Comparison of ENCODE assay signal across 8 cellular contexts in genomic region chr7:17939670-17940301, GRCh38. TPM values are rescaled to one million over a fixed set of nuclear protein-coding genes. Genes with fewer than 3 reads are reported as not detected.
DNase-seq lines count a peak whose midpoint lies in the region; ATAC-seq, FAIRE-seq and TF ChIP-seq lines count a peak whose summit lies in the region.

No MANE protein-coding gene starts in this region.

- peak in 1 of 2 experiments; percentile 40; a peak in 2 of 3 replicates for TF ChIP-seq POLR2A in H1 (IDR thresholded peaks at IDR 0.05; ENCODE audit: control extremely low read depth in 1 of 2, low read depth in 2 of 2, low read length in 2 of 2)

- no peak for TF ChIP-seq EP300 in H1 (IDR thresholded peaks at IDR 0.05; ENCODE audit: borderline replicate concordance in 1 of 2, low read depth in 2 of 2, low read length in 2 of 2)

- H2AK5ac ChIP-seq in H1 (ENCODE audit: low read depth, low read length): no peak overlapping the region

- peak overlapping the region; percentile 89 to 92 for H3K4me2 ChIP-seq in H1 (ENCODE audit: insufficient read depth in 1 of 2, low read depth in 2 of 2, low read length in 2 of 2)

- no peaks in the 10 kb centered on the region for H3K27me3 Mint-ChIP-seq in mesothelial cell of epicardium (ENCODE audit: low read depth)

- TF ChIP-seq CTCF in H1 (IDR thresholded peaks at IDR 0.05; ENCODE audit: control extremely low read depth in 1 of 3, insufficient read depth in 1 of 3, low read depth in 1 of 3, low read length in 3 of 3) (no peak), mesothelial cell of epicardium (IDR thresholded peaks at IDR 0.05; ENCODE audit: unreplicated experiment) (no peak)

- H3K14ac ChIP-seq in H1 (ENCODE audit: insufficient read length): no peak overlapping the region

- no peaks in the 10 kb centered on the region for H3K9me3 Mint-ChIP-seq in mesothelial cell of epicardium

- H3K79me2 ChIP-seq in H1 (ENCODE audit: control insufficient read depth in 1 of 2, insufficient read depth in 2 of 2, low read length in 2 of 2): peaks cover 0 to 54% of the 10 kb centered on the region in 2 experiments; a peak in 3 of 4 replicates

- H3K27ac Mint-ChIP-seq in mesothelial cell of epicardium: peak overlapping the region; percentile 98

- peak overlapping the region; percentile 81 for H3K18ac ChIP-seq in H1 (ENCODE audit: extremely low read depth, low read length)

- H3K27me3 ChIP-seq in H1 (replicated peaks in 1 of 4; ENCODE audit: control insufficient read depth in 3 of 4, extremely low read depth in 1 of 4, insufficient read depth in 3 of 4, low read length in 3 of 4): no peaks in the 10 kb centered on the region

- 2% methylated on average over 28 of the region's 28 CpGs; no CpG with 5 or more reads in 1 of the 2 experiments for WGBS in H1 (ENCODE audit: extremely low coverage in 1 of 2, insufficient coverage in 1 of 2, insufficient read length in 1 of 2, insufficient replicate concordance in 2 of 2, low coverage in 1 of 2, low lambda C conversion rate in 2 of 2, missing lambda C conversion rate in 1 of 2), 2 experiments

- H3K4me3 ChIP-seq in H1 (ENCODE audit: extremely low read depth in 1 of 4, insufficient read depth in 2 of 4, low read depth in 3 of 4, low read length in 4 of 4): peak overlapping the region; percentile 93 to 98 (median 97)

- H3K4me1 ChIP-seq in H1 (replicated peaks in 1 of 4; ENCODE audit: control insufficient read depth in 3 of 4, insufficient read depth in 4 of 4, low read length in 3 of 4): peaks cover 0 to 2% (median 0%) of the 10 kb centered on the region in 4 experiments; a peak in 1 of 7 replicates

- CTCF ChIA-PET in H1 (lab: Charles Lee; ENCODE audit: partially characterized antibody): interaction anchor here (1.0 kb wide), 1 partner anchor 168 kb away, joined by 3 read pairs; no protein-coding TSS in a partner anchor

- POLR2A ChIA-PET in H1 (lab: Charles Lee; ENCODE audit: partially characterized antibody): interaction anchor here (1.1 to 1.7 kb wide), 2 partner anchors 9 to 12 kb away, joined by 3 to 5 read pairs; no protein-coding TSS in a partner anchor

- no peaks in the 10 kb centered on the region for H3K36me3 Mint-ChIP-seq in mesothelial cell of epicardium

- H3K23ac ChIP-seq in H1 (ENCODE audit: insufficient read length): no peak overlapping the region

- H3K4me1 Mint-ChIP-seq in mesothelial cell of epicardium: peaks cover 41% of the 10 kb centered on the region

- H3K56ac ChIP-seq in H1 (replicated peaks; ENCODE audit: insufficient read length, low read depth, low read length): peak overlapping the region; percentile 66

- H3K4ac ChIP-seq in H1 (replicated peaks; ENCODE audit: insufficient read length, low read depth, low read length): no peak overlapping the region

- peak overlapping the region; percentile 50 for H4K91ac ChIP-seq in H1 (replicated peaks; ENCODE audit: insufficient read length, low read length)

- H2BK5ac ChIP-seq in H1 (ENCODE audit: low read depth, low read length): peak overlapping the region; percentile 84

- no peak overlapping the region for H2BK120ac ChIP-seq in H1 (replicated peaks; ENCODE audit: low read depth, low read length)

- no peak overlapping the region; the same call in 1 of the 2 replicates for H2BK15ac ChIP-seq in H1 (ENCODE audit: low read length)

- peak overlapping the region; percentile 88 for H2AFZ ChIP-seq in H1 (ENCODE audit: low read length)

- peak overlapping the region; percentile 95; the same call in 1 of the 2 replicates for H2BK12ac ChIP-seq in H1 (ENCODE audit: low read depth, low read length)

- H2BK20ac ChIP-seq in H1 (ENCODE audit: low read length): no peak overlapping the region

- FAIRE-seq in H1 (lab: Jason Lieb, UNC): no peak

- no peaks in the 10 kb centered on the region for H4K20me1 ChIP-seq in H1 (replicated peaks in 1 of 2; ENCODE audit: control insufficient read depth in 1 of 2, insufficient read depth in 2 of 2, low read length in 2 of 2)

- TF ChIP-seq RAD21 in H1 (IDR thresholded peaks at IDR 0.05 in 1 of 2, conservative IDR thresholded peaks at IDR 0.05 in 1 of 2; ENCODE audit: low read depth in 2 of 2, low read length in 2 of 2): no peak

- peaks cover 8% of the 10 kb centered on the region for H3K23me2 ChIP-seq in H1 (ENCODE audit: low read depth, low read length)

- H3K9me3 ChIP-seq in H1 (ENCODE audit: insufficient read depth in 2 of 2, low read depth in 1 of 2, low read length in 1 of 2): no peaks in the 10 kb centered on the region

- peak; percentile 43 for ATAC-seq in HG02943 (IDR thresholded peaks at IDR 0.05; ENCODE audit: low read depth, unreplicated experiment)

- DNase-seq in NOMO-1 (lab: John Stamatoyannopoulos, UW; ENCODE audit: unreplicated experiment in 2 of 2) (peak; percentile 15 to 18), NOMO-1 treated with DMSO at 0.1 percent for 48 hours (lab: John Stamatoyannopoulos, UW; ENCODE audit: unreplicated experiment) (no peak), NCI-H2196 (lab: John Stamatoyannopoulos, UW; ENCODE audit: unreplicated experiment) (peak; percentile 46), H1 (ENCODE audit: low read depth in 1 of 2, low spot score in 2 of 2) (peak in 1 of 2 experiments; percentile 64), mesothelial cell of epicardium (ENCODE audit: low spot score in 2 of 2, unreplicated experiment in 2 of 2) (no peak)
- DNase-seq in activated CD8-positive, alpha-beta memory T cell treated with anti-CD3 and anti-CD28 coated beads for 4 hours (ENCODE audit: low read depth in 2 of 2): peak; percentile 18 to 25
- DNase-seq in stimulated activated CD8-positive, alpha-beta memory T cell treated with anti-CD3 and anti-CD28 coated beads, Interleukin-4, amount 100 ng/mL, for 48 hours: peak; percentile 67

- peaks cover 5% of the 10 kb centered on the region; the same call in 1 of the 2 replicates for H3K79me1 ChIP-seq in H1 (ENCODE audit: low read depth, low read length)

- no peaks in the 10 kb centered on the region for H3K36me3 ChIP-seq in H1 (ENCODE audit: control insufficient read depth in 2 of 4, insufficient read depth in 4 of 4, low read length in 3 of 4)

- peak overlapping the region; percentile 94 for H3K4me3 Mint-ChIP-seq in mesothelial cell of epicardium

- peak overlapping the region; percentile 93; the same call in 1 of the 2 replicates for H4K8ac ChIP-seq in H1 (ENCODE audit: extremely low read depth, insufficient read depth, low read length)

- peak overlapping the region; percentile 69 to 95 (median 88) for H3K9ac ChIP-seq in H1 (replicated peaks in 1 of 4; ENCODE audit: extremely low read depth in 1 of 4, low read depth in 3 of 4, low read length in 3 of 4)

- H3K27ac ChIP-seq in H1 (ENCODE audit: low read depth, low read length): peak overlapping the region; percentile 82

- peak overlapping the region; percentile 45 for H4K5ac ChIP-seq in H1 (ENCODE audit: insufficient read length, low read depth, low read length)

TF ChIP-seq in H1, 55 proteins besides CTCF, POLR2A, EP300 and RAD21:
- no peak for TF ChIP-seq PHF8 (conservative IDR thresholded peaks at IDR 0.05; ENCODE audit: low read depth, low read length)
- peak; percentile 3; the same call in 1 of the 2 replicates for TF ChIP-seq E2F6 (IDR thresholded peaks at IDR 0.05)
- no peak for TF ChIP-seq BACH1 (IDR thresholded peaks at IDR 0.05; ENCODE audit: low read length)
- TF ChIP-seq ASH2L (IDR thresholded peaks at IDR 0.05; ENCODE audit: low read length): no peak
- TF ChIP-seq SAP30 (IDR thresholded peaks at IDR 0.05; ENCODE audit: insufficient read depth, insufficient replicate concordance, low read length): peak; percentile 52

RNA-seq across cellular contexts. Expression of gene SNX13, which starts 0.5 kb away (rescaled TPM):
- total RNA-seq in H1 (2021; fragmentation: NEBNext Ultra II Directional; extraction: Animal tissue kit (Norgen Biotek cat#: 25700)): 27.0 and 27.4 TPM in 2 replicates
- polyA plus RNA-seq in H1 (2011; rRNA removed): 5.5 and 7.7 TPM in 2 replicates
- polyA plus RNA-seq in H1 (2011; cell fraction: cytosol; rRNA removed): 9.6 TPM
- polyA plus RNA-seq in H1 (2011; cell fraction: nucleus; rRNA removed): 12.6 TPM
- polyA plus RNA-seq in H1 (2012, experiment 1 of 2): 8.7 to 16.9 TPM (median 15.2 TPM) in 4 replicates
- polyA plus RNA-seq in H1 (2012, experiment 2 of 2): 0.60 TPM
- polyA plus RNA-seq in H1 (2013, experiment 1 of 2): 14.3 TPM
- 16.8 TPM for polyA plus RNA-seq in H1 (2013, experiment 2 of 2)
- polyA minus RNA-seq in H1 (2011; rRNA and poly(A)+ RNA removed): 17.6 and 26.4 TPM in 2 replicates
- polyA minus RNA-seq in H1 (2011; cell fraction: cytosol; rRNA and poly(A)+ RNA removed): 9.8 TPM
- polyA minus RNA-seq in H1 (2011; cell fraction: nucleus; rRNA and poly(A)+ RNA removed): 70.5 TPM
- 53.9 to 57.9 TPM (median 57.1 TPM) in 3 replicates for total RNA-seq in mesothelial cell of epicardium

Comparison
In these comparisons a context has a peak if more than half of its experiments do, and no peak if none do; other contexts are left out.
1. DNase-seq: peak in NOMO-1 (2 of 2), NCI-H2196 (single experiment), activated CD8-positive, alpha-beta memory T cell treated with anti-CD3 and anti-CD28 coated beads for 4 hours (2 of 2) and stimulated activated CD8-positive, alpha-beta memory T cell treated with anti-CD3 and anti-CD28 coated beads, Interleukin-4, amount 100 ng/mL, for 48 hours (single experiment); none in NOMO-1 treated with DMSO at 0.1 percent for 48 hours (single experiment) and mesothelial cell of epicardium (0 of 2).